Comparison of ENCODE assay signal across 17 cellular contexts in the genomic region with DNA sequence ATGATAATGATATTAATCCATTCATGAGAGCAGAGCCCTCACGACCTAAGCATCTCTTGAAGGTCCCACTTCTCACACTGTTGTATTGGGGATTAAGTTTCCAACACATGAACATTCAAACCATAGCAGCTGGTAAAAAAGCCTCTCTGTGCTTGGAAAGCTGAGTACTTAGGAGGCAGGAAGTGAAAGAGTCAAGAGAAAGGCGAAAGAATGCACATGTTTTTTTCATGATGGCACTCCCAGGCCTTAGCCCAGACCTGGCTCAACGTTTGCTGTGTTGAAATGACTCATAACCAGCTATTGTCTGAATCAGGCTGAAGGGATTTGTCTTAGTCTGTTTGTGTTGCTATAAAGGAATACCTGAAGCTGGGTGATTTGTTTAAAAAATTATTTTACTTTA.
DNase-seq lines count a peak whose midpoint lies in the region; ATAC-seq and TF ChIP-seq lines count a peak whose summit lies in the region.
"Had no signal": no experiment of that assay in that cellular context is flagged by ENCODE, and none has a peak within 500 bp of the region (broad histone marks: within the 10 kb centered on the region; RNA-seq: fewer than 3 reads in every experiment).

No MANE protein-coding gene starts in this region.

- POLR2A ChIA-PET in RWPE1 (lab: Yijun Ruan, JAX; ENCODE audit: low non-redundant PET), result no interaction called here

- CTCF ChIA-PET in RWPE1 (lab: Yijun Ruan, JAX), result interaction anchor here (1.2 kb wide), 1 partner anchor 946 kb away, joined by 3 read pairs; no protein-coding TSS in a partner anchor

- ATAC-seq in GM21360 (IDR thresholded peaks at IDR 0.05; ENCODE audit: unreplicated experiment) (peak; percentile 59), HG03139 (IDR thresholded peaks at IDR 0.05; ENCODE audit: unreplicated experiment) (no peak)
- ATAC-seq: left lobe of liver, WTC11 had no signal

- DNase-seq in A172 (ENCODE audit: low spot score) (peak; percentile 57), RWPE1 (ENCODE audit: low spot score) (peak; percentile 89), fibroblast of the conjunctiva (ENCODE audit: low read depth) (peak; percentile 42), mesenteric fat pad (ENCODE audit: low spot score) (no peak), dermis blood vessel endothelial cell (no peak)
- no peak for DNase-seq in stimulated activated CD4-positive, alpha-beta T cell treated with anti-CD3 and anti-CD28 coated beads, Interleukin-2, amount 100 ng/mL, for 24 hours
- DNase-seq: activated CD8-positive, alpha-beta memory T cell treated with anti-CD3 and anti-CD28 coated beads, Interleukin-2, amount 50 U/mL, for 48 hours; DMS 273 treated with DMSO at 0.1 percent for 48 hours; dorsolateral prefrontal cortex; NCI-H1694 treated with DMSO at 0.1 percent for 48 hours; SK-N-SH; spleen; tibial artery had no signal

- peak overlapping the region; percentile 75 for H3K27ac ChIP-seq in RWPE1
- H3K27ac ChIP-seq: dorsolateral prefrontal cortex, spleen, tibial artery had no signal

- TF ChIP-seq CTCF in RWPE1 (conservative IDR thresholded peaks at IDR 0.05; ENCODE audit: low read depth), result no peak

Comparison
In these comparisons a context has a peak if more than half of its experiments do, and no peak if none do; other contexts are left out.
1. DNase-seq: peak in A172 (single experiment), RWPE1 (single experiment) and fibroblast of the conjunctiva (single experiment); none in mesenteric fat pad (single experiment), stimulated activated CD4-positive, alpha-beta T cell treated with anti-CD3 and anti-CD28 coated beads, Interleukin-2, amount 100 ng/mL, for 24 hours (0 of 2) and dermis blood vessel endothelial cell (single experiment).